Comparison of ENCODE assay signal across 10 cellular contexts in genomic region chr9:38035873-38036272, GRCh38. TPM values are rescaled to one million over a fixed set of nuclear protein-coding genes. Genes with fewer than 3 reads are reported as not detected.
DNase-seq lines count a peak whose midpoint lies in the region; ATAC-seq and TF ChIP-seq lines count a peak whose summit lies in the region.
"Had no signal": no experiment of that assay in that cellular context is flagged by ENCODE, and none has a peak within 500 bp of the region (broad histone marks: within the 10 kb centered on the region; RNA-seq: fewer than 3 reads in every experiment).

No MANE protein-coding gene starts in this region.

- H3K36me3 Mint-ChIP-seq in H9 (ENCODE audit: insufficient read depth in 1 of 3, low read depth in 3 of 3), result no peaks in the 10 kb centered on the region
- H3K36me3 Mint-ChIP-seq: brain; naive thymus-derived CD8-positive, alpha-beta T cell had no signal

- H3K4me1 ChIP-seq in H9 (ENCODE audit: insufficient read depth, low read length), result no peaks in the 10 kb centered on the region
- H3K4me1 ChIP-seq in skeletal muscle satellite cell (ENCODE audit: control insufficient read depth, insufficient read depth, low read length), result peaks cover 54% of the 10 kb centered on the region

- H3K27ac ChIP-seq in H9 (ENCODE audit: insufficient read length, low read depth, low read length) (no peak overlapping the region), RWPE1 (peak overlapping the region; percentile 93)

- no peaks in the 10 kb centered on the region; the same call in 1 of the 2 replicates for H3K79me2 ChIP-seq in H9 (ENCODE audit: insufficient read depth, low read length)

- no peaks in the 10 kb centered on the region for H3K23me2 ChIP-seq in H9 (ENCODE audit: insufficient read length, low read depth, low read length, poor library complexity, severe bottlenecking)

- H4K8ac ChIP-seq in H9 (replicated peaks; ENCODE audit: insufficient read length, low read depth, low read length), result no peak overlapping the region

- no peak overlapping the region for H3K56ac ChIP-seq in H9 (ENCODE audit: insufficient read length, low read depth, low read length)

- H4K5ac ChIP-seq in H9 (ENCODE audit: insufficient read length, low read depth, low read length), result no peak overlapping the region

- H3K14ac ChIP-seq in H9 (ENCODE audit: insufficient read depth, low read length), result 0 out of 2 replicates have a peak overlapping the region, but pooled peaks have one; percentile 12

- H2AK5ac ChIP-seq in H9 (ENCODE audit: insufficient read length, low read length), result no peak overlapping the region

- H2BK12ac ChIP-seq in H9 (ENCODE audit: insufficient read length, low read depth, low read length), result no peak overlapping the region

- H2BK120ac ChIP-seq in H9 (ENCODE audit: low read depth, low read length, poor library complexity, severe bottlenecking), result no peak overlapping the region

- ATAC-seq in stimulated activated naive CD8-positive, alpha-beta T cell treated with anti-CD3 and anti-CD28 coated beads, Interleukin-15, amount 100 ng/mL, for 72 hours, result no peak
- ATAC-seq in HG03135 (IDR thresholded peaks at IDR 0.05; ENCODE audit: unreplicated experiment), result no peak
- ATAC-seq: naive thymus-derived CD8-positive, alpha-beta T cell had no signal

- WGBS in H9 (ENCODE audit: extremely low coverage, insufficient read length, low lambda C conversion rate), result no CpG with 5 or more reads among the region's 8 CpGs

- no peak overlapping the region for H2BK15ac ChIP-seq in H9 (ENCODE audit: low read depth, low read length)

- H3K9ac ChIP-seq in H9 (ENCODE audit: extremely low read depth, insufficient read length, low read length) (no peak overlapping the region), skeletal muscle satellite cell (ENCODE audit: low read depth, low read length) (peak overlapping the region; percentile 79)

- CTCF ChIA-PET in RWPE1 (lab: Yijun Ruan, JAX), result interaction anchor here (1.4 kb wide), 1 partner anchor 18 kb away, joined by 4 read pairs; no protein-coding TSS in a partner anchor

- H3K23ac ChIP-seq in H9 (ENCODE audit: insufficient read length, low read depth, low read length), result no peak overlapping the region

- TF ChIP-seq CTCF in H9 (conservative IDR thresholded peaks at IDR 0.05), result no peak
- TF ChIP-seq CTCF in RWPE1 (conservative IDR thresholded peaks at IDR 0.05; ENCODE audit: low read depth), result no peak
- no peak for TF ChIP-seq CTCF in epithelial cell of esophagus (IDR thresholded peaks at IDR 0.05; ENCODE audit: insufficient read depth, low read depth, low read length, missing control alignments)
- TF ChIP-seq CTCF in GM13976 (IDR thresholded peaks at IDR 0.05; ENCODE audit: borderline replicate concordance, control extremely low read depth, extremely low read depth, insufficient read depth, missing control alignments), result no peak

- no peak overlapping the region for H2BK5ac ChIP-seq in H9 (ENCODE audit: insufficient read length, low read length)

- H3K9me3 ChIP-seq in H9 (ENCODE audit: control insufficient read depth, low read depth, low read length) (no peaks in the 10 kb centered on the region), skeletal muscle satellite cell (replicated peaks; ENCODE audit: low read length) (no peaks in the 10 kb centered on the region)

- H3K4me2 ChIP-seq in H9 (ENCODE audit: insufficient read depth, insufficient read length, low read length) (no peak overlapping the region), skeletal muscle satellite cell (ENCODE audit: low read length) (peak overlapping the region; percentile 72)

- H3K4me3 Mint-ChIP-seq in H9, result no peak overlapping the region
- H3K4me3 Mint-ChIP-seq in stimulated activated naive CD8-positive, alpha-beta T cell treated with anti-CD3 and anti-CD28 coated beads, Interleukin-15, amount 100 ng/mL, for 72 hours, result no peak overlapping the region
- H3K4me3 Mint-ChIP-seq: brain; naive thymus-derived CD8-positive, alpha-beta T cell had no signal

- H3K79me1 ChIP-seq in H9 (ENCODE audit: insufficient read depth, low read depth, low read length, poor library complexity, severe bottlenecking), result no peaks in the 10 kb centered on the region

- peaks cover 46 to 51% of the 10 kb centered on the region in 2 experiments for H3K4me1 Mint-ChIP-seq in H9
- H3K4me1 Mint-ChIP-seq in stimulated activated naive CD8-positive, alpha-beta T cell treated with anti-CD3 and anti-CD28 coated beads, Interleukin-15, amount 100 ng/mL, for 72 hours, result peaks cover 5% of the 10 kb centered on the region

- H3K4ac ChIP-seq in H9 (ENCODE audit: low read depth, low read length), result no peak overlapping the region

- no peak for DNase-seq in H9
- DNase-seq in RWPE1 (ENCODE audit: low spot score), result peak; percentile 71
- peak; percentile 80 for DNase-seq in epithelial cell of esophagus (ENCODE audit: low read depth)
- no peak for DNase-seq in GM13976 (ENCODE audit: low spot score)
- no peak for DNase-seq in stimulated activated naive CD8-positive, alpha-beta T cell treated with anti-CD3 and anti-CD28 coated beads, Interleukin-15, amount 100 ng/mL, for 72 hours
- DNase-seq: NCI-H2171 treated with DMSO at 0.1 percent for 48 hours had no signal

- H3K9me3 Mint-ChIP-seq in H9, result no peaks in the 10 kb centered on the region
- H3K9me3 Mint-ChIP-seq in stimulated activated naive CD8-positive, alpha-beta T cell treated with anti-CD3 and anti-CD28 coated beads, Interleukin-15, amount 100 ng/mL, for 72 hours, result no peaks in the 10 kb centered on the region
- H3K9me3 Mint-ChIP-seq: brain; naive thymus-derived CD8-positive, alpha-beta T cell had no signal

- no peak overlapping the region for H3T11ph ChIP-seq in H9 (ENCODE audit: low read length)

- H3K18ac ChIP-seq in H9 (ENCODE audit: insufficient read length, low read depth, low read length), result no peak overlapping the region

- H2AFZ ChIP-seq in H9 (ENCODE audit: low read length), result no peak overlapping the region

- POLR2A ChIA-PET in RWPE1 (lab: Yijun Ruan, JAX; ENCODE audit: low non-redundant PET), result interaction anchor here (1.0 to 1.6 kb wide), 2 partner anchors 9 kb away, joined by 3 to 6 read pairs; no protein-coding TSS in a partner anchor

- H3K4me3 ChIP-seq in epithelial cell of esophagus (ENCODE audit: low read length) (no peak overlapping the region), skeletal muscle satellite cell (ENCODE audit: low read length) (peak overlapping the region; percentile 31)

- in situ Hi-C loops in GM13976 (cut with MboI; ENCODE audit: low sequenced_read_pairs, unreplicated experiment), result no loop called here

- H2BK20ac ChIP-seq in H9 (ENCODE audit: low read depth, low read length, poor library complexity, severe bottlenecking), result no peak overlapping the region

- no peak overlapping the region for H4K91ac ChIP-seq in H9 (ENCODE audit: insufficient read length, low read depth, low read length)

- H3K27ac Mint-ChIP-seq in H9, result peak overlapping the region in 2 of 3 experiments; percentile 4 to 80; a peak in 1 of 7 replicates
- no peak overlapping the region for H3K27ac Mint-ChIP-seq in stimulated activated naive CD8-positive, alpha-beta T cell treated with anti-CD3 and anti-CD28 coated beads, Interleukin-15, amount 100 ng/mL, for 72 hours
- H3K27ac Mint-ChIP-seq: naive thymus-derived CD8-positive, alpha-beta T cell had no signal

- H3K27me3 Mint-ChIP-seq in H9 (ENCODE audit: low read depth), result no peaks in the 10 kb centered on the region; the same call in 1 of the 2 replicates
- no peaks in the 10 kb centered on the region for H3K27me3 Mint-ChIP-seq in stimulated activated naive CD8-positive, alpha-beta T cell treated with anti-CD3 and anti-CD28 coated beads, Interleukin-15, amount 100 ng/mL, for 72 hours
- H3K27me3 Mint-ChIP-seq: brain had no signal

- H3K36me3 ChIP-seq in skeletal muscle satellite cell (ENCODE audit: insufficient read depth, low read length), result no peaks in the 10 kb centered on the region

- no peaks in the 10 kb centered on the region for H3K27me3 ChIP-seq in H9 (ENCODE audit: insufficient read depth, low read length)
- H3K27me3 ChIP-seq in skeletal muscle satellite cell (ENCODE audit: control insufficient read depth, insufficient read depth, low read length), result no peaks in the 10 kb centered on the region

- no peaks in the 10 kb centered on the region for H4K20me1 ChIP-seq in H9 (ENCODE audit: control insufficient read depth, insufficient read depth, insufficient read length)

RNA-seq across cellular contexts. Expression of gene SHB, which starts 33.2 kb away (rescaled TPM):
- total RNA-seq in H9 (2021), result 13.8 and 14.6 TPM in 2 replicates
- 12.7 and 22.7 TPM in 2 replicates for total RNA-seq in skeletal muscle satellite cell (2012; rRNA removed)

Comparison
In these comparisons a context has a peak if more than half of its experiments do, and no peak if none do; other contexts are left out.
1. DNase-seq: peak in RWPE1 (single experiment) and epithelial cell of esophagus (single experiment); none in H9 (single experiment), GM13976 (single experiment) and stimulated activated naive CD8-positive, alpha-beta T cell treated with anti-CD3 and anti-CD28 coated beads, Interleukin-15, amount 100 ng/mL, for 72 hours (0 of 2).
2. H3K27ac Mint-ChIP-seq: peak in H9 (2 of 3); none in stimulated activated naive CD8-positive, alpha-beta T cell treated with anti-CD3 and anti-CD28 coated beads, Interleukin-15, amount 100 ng/mL, for 72 hours (0 of 2).